ENCODE assay signal across 21 cellular contexts in the genomic region with DNA sequence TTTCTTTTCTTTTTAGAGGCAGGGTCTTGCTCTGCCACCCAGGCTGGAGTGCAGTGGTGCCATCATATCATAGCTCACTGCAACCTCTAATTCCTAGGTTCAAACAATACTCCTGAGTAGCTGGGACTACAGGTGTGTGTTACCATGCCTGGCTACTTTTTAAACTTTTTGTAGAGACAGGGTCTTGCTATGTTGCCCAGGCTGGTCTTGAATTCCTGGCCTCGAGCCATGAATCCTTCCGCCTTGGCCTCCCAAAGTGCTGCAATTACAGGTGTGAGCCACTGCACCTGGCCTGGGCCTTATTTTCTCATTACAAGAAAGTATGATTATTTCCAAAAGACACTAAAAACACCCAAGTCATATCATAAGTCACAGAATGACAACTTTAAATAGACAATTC.
DNase-seq lines count a peak whose midpoint lies in the region; ATAC-seq and TF ChIP-seq lines count a peak whose summit lies in the region.
"Had no signal": no experiment of that assay in that cellular context is flagged by ENCODE, and none has a peak within 500 bp of the region (broad histone marks: within the 10 kb centered on the region; RNA-seq: fewer than 3 reads in every experiment).

No MANE protein-coding gene starts in this region.

- no peak for TF ChIP-seq CTCF in MCF 10A (IDR thresholded peaks at IDR 0.05; ENCODE audit: unreplicated experiment)
- no peak for TF ChIP-seq CTCF in mammary epithelial cell (conservative IDR thresholded peaks at IDR 0.05 in 1 of 2, IDR thresholded peaks at IDR 0.05 in 1 of 2; ENCODE audit: extremely low read depth in 1 of 2, insufficient read depth in 1 of 2, low read depth in 1 of 2, low read length in 2 of 2)
- TF ChIP-seq CTCF in RWPE2 (IDR thresholded peaks at IDR 0.05; ENCODE audit: poor library complexity, severe bottlenecking) = no peak
- TF ChIP-seq CTCF in upper lobe of right lung (IDR thresholded peaks at IDR 0.05) = no peak

- H3K27ac ChIP-seq in mammary epithelial cell (ENCODE audit: insufficient read depth, low read depth, low read length) (no peak overlapping the region), RWPE2 (ENCODE audit: poor library complexity, severe bottlenecking) (peak overlapping the region; percentile 48), upper lobe of right lung (no peak overlapping the region)
- H3K27ac ChIP-seq: C4-2B, suprapubic skin had no signal

- no peaks in the 10 kb centered on the region for H4K20me1 ChIP-seq in mammary epithelial cell (ENCODE audit: insufficient read depth, low read length)

- peaks cover 22% of the 10 kb centered on the region for H3K36me3 Mint-ChIP-seq in MCF 10A (ENCODE audit: insufficient read depth, unreplicated experiment)
- H3K36me3 Mint-ChIP-seq in activated T-helper 17 cell treated with anti-CD3 and anti-CD28 coated beads, Interleukin-2, amount 50 U/mL, for 72 hours (ENCODE audit: low read depth) = peaks cover 70% of the 10 kb centered on the region
- peaks cover 87% of the 10 kb centered on the region for H3K36me3 Mint-ChIP-seq in stimulated activated effector memory CD8-positive, alpha-beta T cell treated with anti-CD3 and anti-CD28 coated beads, Interleukin-12 subunit alpha, Interleukin-12 subunit beta, amount 100 ng/mL, for 72 hours

- peaks cover 36% of the 10 kb centered on the region for H3K4me1 Mint-ChIP-seq in MCF 10A (ENCODE audit: insufficient read depth, unreplicated experiment)
- peaks cover 40% of the 10 kb centered on the region for H3K4me1 Mint-ChIP-seq in activated T-helper 17 cell treated with anti-CD3 and anti-CD28 coated beads, Interleukin-2, amount 50 U/mL, for 72 hours
- peaks cover 51% of the 10 kb centered on the region for H3K4me1 Mint-ChIP-seq in stimulated activated effector memory CD8-positive, alpha-beta T cell treated with anti-CD3 and anti-CD28 coated beads, Interleukin-12 subunit alpha, Interleukin-12 subunit beta, amount 100 ng/mL, for 72 hours

- H3K9me3 ChIP-seq in mammary epithelial cell (replicated peaks; ENCODE audit: insufficient read depth, low read length) (no peaks in the 10 kb centered on the region), RWPE2 (ENCODE audit: severe bottlenecking) (no peaks in the 10 kb centered on the region), upper lobe of right lung (no peaks in the 10 kb centered on the region)
- H3K9me3 ChIP-seq: MG63, suprapubic skin had no signal

- peaks cover 8% of the 10 kb centered on the region for H3K36me3 ChIP-seq in mammary epithelial cell (ENCODE audit: insufficient read depth, low read length)
- peaks cover 32% of the 10 kb centered on the region for H3K36me3 ChIP-seq in RWPE2 (ENCODE audit: low read depth)
- no peaks in the 10 kb centered on the region for H3K36me3 ChIP-seq in upper lobe of right lung

- peak overlapping the region; percentile 84 for H3K27ac Mint-ChIP-seq in MCF 10A (ENCODE audit: low read depth, unreplicated experiment)
- H3K27ac Mint-ChIP-seq in activated T-helper 17 cell treated with anti-CD3 and anti-CD28 coated beads, Interleukin-2, amount 50 U/mL, for 72 hours = peak overlapping the region; percentile 97
- peak overlapping the region; percentile 92 for H3K27ac Mint-ChIP-seq in stimulated activated effector memory CD8-positive, alpha-beta T cell treated with anti-CD3 and anti-CD28 coated beads, Interleukin-12 subunit alpha, Interleukin-12 subunit beta, amount 100 ng/mL, for 72 hours
- H3K27ac Mint-ChIP-seq: effector memory CD8-positive, alpha-beta T cell; T-cell had no signal

- H2AFZ ChIP-seq in mammary epithelial cell (ENCODE audit: low read depth, low read length) = no peak overlapping the region

- ATAC-seq in RWPE2 (ENCODE audit: low read depth) (no peak), HG03175 (IDR thresholded peaks at IDR 0.05; ENCODE audit: unreplicated experiment) (no peak), upper lobe of right lung (no peak)
- ATAC-seq in activated T-helper 17 cell treated with anti-CD3 and anti-CD28 coated beads, Interleukin-2, amount 50 U/mL, for 72 hours (replicated peaks) = no peak
- ATAC-seq in stimulated activated effector memory CD8-positive, alpha-beta T cell treated with anti-CD3 and anti-CD28 coated beads, Interleukin-12 subunit alpha, Interleukin-12 subunit beta, amount 100 ng/mL, for 72 hours = no peak
- ATAC-seq: effector memory CD8-positive, alpha-beta T cell; naive thymus-derived CD8-positive, alpha-beta T cell; T-cell had no signal

- H3K4me3 Mint-ChIP-seq in MCF 10A (ENCODE audit: unreplicated experiment) = no peak overlapping the region
- peak overlapping the region; percentile 70 for H3K4me3 Mint-ChIP-seq in activated T-helper 17 cell treated with anti-CD3 and anti-CD28 coated beads, Interleukin-2, amount 50 U/mL, for 72 hours
- H3K4me3 Mint-ChIP-seq in stimulated activated effector memory CD8-positive, alpha-beta T cell treated with anti-CD3 and anti-CD28 coated beads, Interleukin-12 subunit alpha, Interleukin-12 subunit beta, amount 100 ng/mL, for 72 hours = peak overlapping the region; percentile 37
- H3K4me3 Mint-ChIP-seq: activated naive CD8-positive, alpha-beta T cell treated with anti-CD3 and anti-CD28 coated beads, Interleukin-2, amount 10 ng/mL, durations not matched to agents 7 days and 5 days; effector memory CD8-positive, alpha-beta T cell; naive thymus-derived CD8-positive, alpha-beta T cell; T-cell had no signal

- H3K27me3 ChIP-seq in mammary epithelial cell (ENCODE audit: insufficient read depth, low read length) (no peaks in the 10 kb centered on the region), RWPE2 (ENCODE audit: insufficient read depth, poor library complexity, severe bottlenecking) (no peaks in the 10 kb centered on the region), upper lobe of right lung (no peaks in the 10 kb centered on the region)
- H3K27me3 ChIP-seq: MG63, suprapubic skin had no signal

- in situ Hi-C loops in mammary epithelial cell (cut with MboI; ENCODE audit: low sequenced_read_pairs in 2 of 2) = no loop called here

- CTCF ChIA-PET in MCF 10A (lab: Yijun Ruan, JAX) = interaction anchor here (0.8 kb wide), 1 partner anchor 43 kb away, joined by 4 read pairs; no protein-coding TSS in a partner anchor
- CTCF ChIA-PET in mammary epithelial cell (lab: Charles Lee; ENCODE audit: low non-redundant PET) = no interaction called here

- BruUV-seq in MCF 10A (replicated peaks; lab: Mats Ljungman, UMichigan) = no TSS peak
- no TSS peak for BruUV-seq in mammary epithelial cell (replicated peaks; lab: Mats Ljungman, UMichigan)

- 88% methylated on average over 2 of the region's 2 CpGs for WGBS in mammary epithelial cell (ENCODE audit: low coverage, missing lambda C conversion rate)

- no peak overlapping the region for H3K4me2 ChIP-seq in mammary epithelial cell (ENCODE audit: insufficient read depth, low read depth, low read length)

- H3K9me3 Mint-ChIP-seq in MCF 10A (ENCODE audit: unreplicated experiment) = no peaks in the 10 kb centered on the region
- no peaks in the 10 kb centered on the region for H3K9me3 Mint-ChIP-seq in activated T-helper 17 cell treated with anti-CD3 and anti-CD28 coated beads, Interleukin-2, amount 50 U/mL, for 72 hours
- peaks cover 2% of the 10 kb centered on the region for H3K9me3 Mint-ChIP-seq in stimulated activated effector memory CD8-positive, alpha-beta T cell treated with anti-CD3 and anti-CD28 coated beads, Interleukin-12 subunit alpha, Interleukin-12 subunit beta, amount 100 ng/mL, for 72 hours
- H3K9me3 Mint-ChIP-seq: effector memory CD8-positive, alpha-beta T cell; naive thymus-derived CD8-positive, alpha-beta T cell; T-cell had no signal

- intact Hi-C loops in MCF 10A (cut with micrococcal nuclease) = no loop called here
- intact Hi-C loops in mammary epithelial cell (cut with micrococcal nuclease) = no loop called here
- intact Hi-C loops in upper lobe of right lung (cut with DNase I) = no loop called here

- no peak for DNase-seq in MCF 10A (ENCODE audit: unreplicated experiment)
- DNase-seq in mammary epithelial cell = no peak
- DNase-seq in RWPE2 (ENCODE audit: low spot score) = no peak
- peak in 1 of 2 donors; percentile 52 for DNase-seq in stimulated activated effector memory CD8-positive, alpha-beta T cell treated with anti-CD3 and anti-CD28 coated beads, Interleukin-12 subunit alpha, Interleukin-12 subunit beta, amount 100 ng/mL, for 72 hours (ENCODE audit: low spot score in 2 of 2)
- DNase-seq in upper lobe of right lung = no peak
- DNase-seq: activated naive CD8-positive, alpha-beta T cell treated with anti-CD3 and anti-CD28 coated beads, Interleukin-2, amount 10 ng/mL, durations not matched to agents 7 days and 5 days; cortex of kidney; DND-41; effector memory CD8-positive, alpha-beta T cell; head of caudate nucleus; MG63; naive thymus-derived CD8-positive, alpha-beta T cell; NCI-H2081; NCI-H82; retina; RPMI8226; T-cell had no signal

- no peaks in the 10 kb centered on the region for H3K27me3 Mint-ChIP-seq in MCF 10A (ENCODE audit: insufficient read depth, unreplicated experiment)
- no peaks in the 10 kb centered on the region for H3K27me3 Mint-ChIP-seq in activated T-helper 17 cell treated with anti-CD3 and anti-CD28 coated beads, Interleukin-2, amount 50 U/mL, for 72 hours
- H3K27me3 Mint-ChIP-seq: activated naive CD8-positive, alpha-beta T cell treated with anti-CD3 and anti-CD28 coated beads, Interleukin-2, amount 10 ng/mL, durations not matched to agents 7 days and 5 days; effector memory CD8-positive, alpha-beta T cell; naive thymus-derived CD8-positive, alpha-beta T cell; T-cell had no signal

- H3K79me2 ChIP-seq in mammary epithelial cell (ENCODE audit: insufficient read depth, low read length) = peaks cover 92% of the 10 kb centered on the region

- POLR2A ChIA-PET in MCF 10A (lab: Yijun Ruan, JAX) = interaction anchor here (1.2 kb wide), 1 partner anchor 9 kb away, joined by 3 read pairs; no protein-coding TSS in a partner anchor

- H3K4me3 ChIP-seq in mammary epithelial cell (replicated peaks in 1 of 3; ENCODE audit: insufficient read depth in 1 of 3, low read depth in 2 of 3, low read length in 3 of 3) = no peak overlapping the region
- no peak overlapping the region for H3K4me3 ChIP-seq in RWPE2 (ENCODE audit: severe bottlenecking)
- no peak overlapping the region for H3K4me3 ChIP-seq in upper lobe of right lung
- H3K4me3 ChIP-seq: MG63, suprapubic skin had no signal

- H3K4me1 ChIP-seq in mammary epithelial cell (ENCODE audit: insufficient read depth, low read length) = peaks cover 25% of the 10 kb centered on the region
- peaks cover 38% of the 10 kb centered on the region for H3K4me1 ChIP-seq in RWPE2 (ENCODE audit: insufficient read depth, poor library complexity, severe bottlenecking)
- H3K4me1 ChIP-seq in upper lobe of right lung = peaks cover 4% of the 10 kb centered on the region

- no peak overlapping the region for H3K9ac ChIP-seq in mammary epithelial cell (ENCODE audit: insufficient read depth, low read length)

- dilution Hi-C loops in mammary epithelial cell (cut with HindIII; ENCODE audit: low sequenced_read_pairs) = no loop called here
